29 cellular contexts compared by ENCODE assay signal in genomic region chr15:48757661-48758060, GRCh38. TPM values are rescaled to one million over a fixed set of nuclear protein-coding genes. Genes with fewer than 3 reads are reported as not detected.
DNase-seq lines count a peak whose midpoint lies in the region; TF ChIP-seq lines count a peak whose summit lies in the region.
"Had no signal": no experiment of that assay in that cellular context is flagged by ENCODE, and none has a peak within 500 bp of the region (broad histone marks: within the 10 kb centered on the region; RNA-seq: fewer than 3 reads in every experiment).

No MANE protein-coding gene starts in this region.

- no peak overlapping the region for H4K91ac ChIP-seq in trophoblast cell (ENCODE audit: low read depth, low read length)

- H3K4ac ChIP-seq in trophoblast cell (ENCODE audit: low read depth, low read length): no peak overlapping the region

- H3K79me1 ChIP-seq in trophoblast cell (ENCODE audit: low read length): no peaks in the 10 kb centered on the region

- no peak overlapping the region for H2BK12ac ChIP-seq in trophoblast cell (ENCODE audit: low read length)

- POLR2A ChIA-PET in RWPE1 (lab: Yijun Ruan, JAX; ENCODE audit: low non-redundant PET): no interaction called here

- no peak overlapping the region for H3K14ac ChIP-seq in trophoblast cell (ENCODE audit: low read length)

- H3K79me2 ChIP-seq in trophoblast cell (ENCODE audit: control insufficient read depth, insufficient read depth, low read length, poor library complexity): no peaks in the 10 kb centered on the region

- no peak overlapping the region for H3K23ac ChIP-seq in trophoblast cell (ENCODE audit: low read length)

- H3K27me3 ChIP-seq in trophoblast cell (ENCODE audit: insufficient read depth, low read length): no peaks in the 10 kb centered on the region
- H3K27me3 ChIP-seq: BE2C; BLaER1; BLaER1 treated with 17β-estradiol and CSF1 and Interleukin-3, amounts not matched to agents 10 nM and 100 nM had no signal

- no peak overlapping the region for H3K4me2 ChIP-seq in trophoblast cell (ENCODE audit: low read length)
- H3K4me2 ChIP-seq: A549; BLaER1; BLaER1 treated with 17β-estradiol and CSF1 and Interleukin-3, amounts not matched to agents 10 nM and 100 nM had no signal

- no peak overlapping the region for H3K4me3 ChIP-seq in trophoblast cell (ENCODE audit: low read depth, low read length)
- H3K4me3 ChIP-seq: A549; BLaER1; BLaER1 treated with 17β-estradiol and CSF1 and Interleukin-3, amounts not matched to agents 10 nM and 100 nM had no signal

- H3K4me1 ChIP-seq in trophoblast cell (ENCODE audit: control insufficient read depth in 1 of 2, insufficient read depth in 2 of 2, low read length in 2 of 2): peaks cover 0 to 2% of the 10 kb centered on the region in 2 experiments
- H3K4me1 ChIP-seq: BE2C; BLaER1; BLaER1 treated with 17β-estradiol and CSF1 and Interleukin-3, amounts not matched to agents 10 nM and 100 nM had no signal

- DNase-seq in trophoblast cell (peak; percentile 62 to 91), renal cortical epithelial cell (ENCODE audit: low read depth) (peak; percentile 3), RWPE1 (ENCODE audit: low spot score) (no peak)
- DNase-seq in activated naive CD4-positive, alpha-beta T cell treated with Interleukin-2 at 50 U/mL for 16 hours: no peak
- DNase-seq: 8988T; ACHN; AML-193; BE2C; C1 segment of cervical spinal cord; Caco-2; Calu3; CD4-positive, alpha-beta memory T cell; CD4-positive, alpha-beta T cell; CD4-positive, CD25-positive, alpha-beta regulatory T cell; CD8-positive, alpha-beta memory T cell; CD8-positive, alpha-beta T cell; COR-L47; DMS 273 treated with DMSO at 0.1 percent for 48 hours; DMS153; DMS53; DMS79; DMS79 treated with DMSO at 0.1 percent for 48 hours; DND-41; EL had no signal

- H2BK120ac ChIP-seq in trophoblast cell (ENCODE audit: insufficient read depth, low read length, poor library complexity): no peak overlapping the region

- no peak overlapping the region for H2AFZ ChIP-seq in trophoblast cell (ENCODE audit: insufficient read depth, low read length, poor library complexity)

- H4K12ac ChIP-seq in trophoblast cell (ENCODE audit: low read depth, low read length): no peak overlapping the region

- no peak overlapping the region for H3K18ac ChIP-seq in trophoblast cell (ENCODE audit: low read length)

- CTCF ChIA-PET in RWPE1 (lab: Yijun Ruan, JAX): no interaction called here

- no peak overlapping the region for H4K8ac ChIP-seq in trophoblast cell (ENCODE audit: low read depth, low read length)

- WGBS in trophoblast cell (ENCODE audit: extremely low coverage, insufficient coverage, insufficient read length): no CpG with 5 or more reads among the region's 1 CpG

- H3K36me3 ChIP-seq in trophoblast cell (ENCODE audit: control insufficient read depth in 1 of 2, insufficient read depth in 2 of 2, low read length in 2 of 2): no peaks in the 10 kb centered on the region

- H3K9me3 ChIP-seq in trophoblast cell (ENCODE audit: insufficient read depth, low read depth, low read length): no peaks in the 10 kb centered on the region
- H3K9me3 ChIP-seq: A549; BE2C; BLaER1; BLaER1 treated with 17β-estradiol and CSF1 and Interleukin-3, amounts not matched to agents 10 nM and 100 nM; Caco-2 had no signal

- TF ChIP-seq CTCF in RWPE1 (conservative IDR thresholded peaks at IDR 0.05; ENCODE audit: low read depth): no peak

- H3K9ac ChIP-seq in trophoblast cell (ENCODE audit: low read length): no peak overlapping the region
- H3K9ac ChIP-seq: BLaER1; BLaER1 treated with 17β-estradiol and CSF1 and Interleukin-3, amounts not matched to agents 10 nM and 100 nM had no signal

- H3K27ac ChIP-seq in trophoblast cell (ENCODE audit: low read depth, low read length) (no peak overlapping the region), RWPE1 (no peak overlapping the region)
- H3K27ac ChIP-seq: 22Rv1; A549; BLaER1; BLaER1 treated with 17β-estradiol and CSF1 and Interleukin-3, amounts not matched to agents 10 nM and 100 nM; C4-2B had no signal

- no peak overlapping the region for H2BK5ac ChIP-seq in trophoblast cell (ENCODE audit: low read depth, low read length, poor library complexity)

- no peak overlapping the region for H2AK5ac ChIP-seq in trophoblast cell (ENCODE audit: low read length)

RNA-seq across cellular contexts. Expression of gene CEP152, which starts 53.2 kb away (rescaled TPM):
- polyA plus RNA-seq in trophoblast cell (2013): 4.2 and 4.9 TPM in 2 replicates
- 4.7 and 7.1 TPM in 2 replicates for total RNA-seq in renal cortical epithelial cell

Comparison
In these comparisons a context has a peak if more than half of its experiments do, and no peak if none do; other contexts are left out.
1. DNase-seq: peak in trophoblast cell (2 of 2) and renal cortical epithelial cell (single experiment); none in activated naive CD4-positive, alpha-beta T cell treated with Interleukin-2 at 50 U/mL for 16 hours (single experiment) and RWPE1 (single experiment).